16 cellular contexts compared by ENCODE assay signal in the genomic region with DNA sequence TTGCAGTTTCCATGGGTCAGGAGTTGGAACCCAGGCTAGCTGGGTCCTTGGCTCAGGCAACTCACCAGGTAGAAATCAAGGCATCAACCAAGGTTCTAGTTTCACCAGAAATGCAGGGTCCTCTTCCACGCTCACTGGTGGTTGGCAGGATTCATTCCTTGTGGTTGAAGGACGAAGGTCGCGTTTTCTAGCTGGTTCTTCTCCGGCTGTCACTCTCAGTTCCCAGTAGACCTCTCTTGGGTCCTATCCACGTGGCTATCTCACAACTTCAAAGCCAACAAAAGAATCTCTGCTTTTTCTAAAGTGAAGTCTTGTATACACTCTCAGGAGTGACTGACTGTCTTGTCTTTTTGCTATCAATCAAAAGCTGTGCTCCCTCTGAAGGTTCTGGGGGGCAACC.
A peak's percentile ranks its signal among the peaks of the same experiment; 100 is the strongest.
DNase-seq lines count a peak whose midpoint lies in the region; ATAC-seq and TF ChIP-seq lines count a peak whose summit lies in the region.
"Had no signal": no experiment of that assay in that cellular context is flagged by ENCODE, and none has a peak within 500 bp of the region (broad histone marks: within the 10 kb centered on the region; RNA-seq: fewer than 3 reads in every experiment).

No MANE protein-coding gene starts in this region.

- peak; percentile 34 for ATAC-seq in HG02798 (IDR thresholded peaks at IDR 0.05; ENCODE audit: poor library complexity, unreplicated experiment)
- ATAC-seq: SK-N-SH treated with all-trans-retinoic acid at 6 μM for 48 hours had no signal

- no peaks in the 10 kb centered on the region for H3K27me3 Mint-ChIP-seq in progenitor cell of endocrine pancreas

- H3F3A ChIP-seq in DOHH2 (ENCODE audit: control insufficient read depth, insufficient read depth): peaks cover 10% of the 10 kb centered on the region

- peaks cover 15% of the 10 kb centered on the region for H3K4me1 Mint-ChIP-seq in progenitor cell of endocrine pancreas (ENCODE audit: low read depth)

- TF ChIP-seq CTCF in DOHH2 (IDR thresholded peaks at IDR 0.05; ENCODE audit: low read depth, low read length, poor library complexity, severe bottlenecking) (no peak), coronary artery (IDR thresholded peaks at IDR 0.05) (no peak), progenitor cell of endocrine pancreas (IDR thresholded peaks at IDR 0.05; ENCODE audit: unreplicated experiment) (no peak)

- peaks cover 12% of the 10 kb centered on the region for H3K36me3 Mint-ChIP-seq in progenitor cell of endocrine pancreas (ENCODE audit: insufficient read depth)

- H3K27ac Mint-ChIP-seq in progenitor cell of endocrine pancreas: peak overlapping the region; percentile 14

- H3K27ac ChIP-seq in DOHH2 (ENCODE audit: low read depth, low read length) (no peak overlapping the region), coronary artery (no peak overlapping the region)

- H3K9me3 ChIP-seq in DOHH2 (ENCODE audit: control insufficient read depth, insufficient read depth, low read length): no peaks in the 10 kb centered on the region
- H3K9me3 ChIP-seq: HAP-1 had no signal

- H3K9me2 ChIP-seq in DOHH2 (replicated peaks; ENCODE audit: control insufficient read depth, low read length): no peaks in the 10 kb centered on the region

- H4K20me1 ChIP-seq in DOHH2 (ENCODE audit: control insufficient read depth, insufficient read depth, low read depth, low read length): no peaks in the 10 kb centered on the region

- no peaks in the 10 kb centered on the region for H3K27me3 ChIP-seq in DOHH2 (ENCODE audit: control insufficient read depth, low read length)

- peak overlapping the region; percentile 27 for H3K4me2 ChIP-seq in DOHH2 (ENCODE audit: low read length)

- no peak overlapping the region for H3K4me3 Mint-ChIP-seq in progenitor cell of endocrine pancreas (ENCODE audit: low read depth)

- no peaks in the 10 kb centered on the region for H3K79me2 ChIP-seq in DOHH2 (ENCODE audit: control insufficient read depth, low read length)

- H3K4me3 ChIP-seq in DOHH2 (ENCODE audit: low read length) (no peak overlapping the region), coronary artery (no peak overlapping the region)
- H3K4me3 ChIP-seq: HAP-1 had no signal

- no peaks in the 10 kb centered on the region for H3K36me3 ChIP-seq in DOHH2 (ENCODE audit: control insufficient read depth, low read length)
- H3K36me3 ChIP-seq: HAP-1 had no signal

- H3K4me1 ChIP-seq in DOHH2 (ENCODE audit: control insufficient read depth, low read length): peaks cover 81% of the 10 kb centered on the region
- H3K4me1 ChIP-seq: HAP-1 had no signal

- DNase-seq in coronary artery (ENCODE audit: low spot score) (peak; percentile 1), progenitor cell of endocrine pancreas (ENCODE audit: low spot score, unreplicated experiment) (no peak), SW480 (ENCODE audit: low spot score) (no peak), DMS79 (lab: John Stamatoyannopoulos, UW) (no peak), NCI-H774 (lab: John Stamatoyannopoulos, UW) (no peak)
- DNase-seq: DND-41, GDM1, NCI-H1417, NCI-H1930, NCI-H526 treated with DMSO at 0.1 percent for 48 hours, OCI-M1, SHP77 treated with DMSO at 0.1 percent for 48 hours had no signal

- no peaks in the 10 kb centered on the region for H3K9me3 Mint-ChIP-seq in progenitor cell of endocrine pancreas (ENCODE audit: low read depth)
